16 cellular contexts compared by ENCODE assay signal in genomic region chr7:107212719-107213118, GRCh38.
"Had no signal": no experiment of that assay in that cellular context is flagged by ENCODE, and none has a peak within 500 bp of the region (broad histone marks: within the 10 kb centered on the region; RNA-seq: fewer than 3 reads in every experiment).

No MANE protein-coding gene starts in this region.

- H3K36me3 ChIP-seq: pancreas had no signal

- H3K9me3 ChIP-seq: neutrophil, pancreas had no signal

- H3K27ac ChIP-seq: coronary artery, epithelial cell of prostate, neutrophil, pancreas had no signal

- H3K9me3 Mint-ChIP-seq: endodermal cell had no signal

- H3K4me3 ChIP-seq: coronary artery, heart left ventricle, pancreas had no signal

- H3K4me1 Mint-ChIP-seq: activated CD8-positive, alpha-beta memory T cell treated with anti-CD3 and anti-CD28 coated beads, Interleukin-2, amount 10 ng/mL, durations not matched to agents 7 days and 5 days; memory B cell; nephron had no signal

- H3K27me3 Mint-ChIP-seq: activated CD4-positive, alpha-beta memory T cell treated with anti-CD3 and anti-CD28 coated beads for 36 hours; activated CD8-positive, alpha-beta memory T cell treated with anti-CD3 and anti-CD28 coated beads, Interleukin-2, amount 10 ng/mL, durations not matched to agents 7 days and 5 days; memory B cell; T-helper 17 cell had no signal

- H3K27me3 ChIP-seq: heart left ventricle, neutrophil, pancreas had no signal

- H3K4me3 Mint-ChIP-seq: activated CD4-positive, alpha-beta memory T cell treated with anti-CD3 and anti-CD28 coated beads for 36 hours; activated CD8-positive, alpha-beta memory T cell treated with anti-CD3 and anti-CD28 coated beads, Interleukin-2, amount 10 ng/mL, durations not matched to agents 7 days and 5 days; endodermal cell; memory B cell; nephron; T-helper 17 cell had no signal

- DNase-seq: activated CD4-positive, alpha-beta memory T cell treated with anti-CD3 and anti-CD28 coated beads for 36 hours; activated CD4-positive, alpha-beta T cell treated with anti-CD3 and anti-CD28 coated beads for 48 hours; activated CD8-positive, alpha-beta memory T cell treated with anti-CD3 and anti-CD28 coated beads, Interleukin-2, amount 10 ng/mL, durations not matched to agents 7 days and 5 days; cerebellar nuclear complex; pancreas; stimulated activated CD4-positive, alpha-beta T cell treated with anti-CD3 and anti-CD28 coated beads, Interleukin-4, amount 100 ng/mL, for 24 hours; stimulated activated naive CD8-positive, alpha-beta T cell treated with anti-CD3 and anti-CD28 coated beads, Interleukin-15, Interleukin-2, amounts not matched to agents 100 U/mL and 50 U/mL, for 24 hours; T-helper 17 cell had no signal

- H3K27ac Mint-ChIP-seq: activated CD4-positive, alpha-beta memory T cell treated with anti-CD3 and anti-CD28 coated beads for 36 hours; activated CD8-positive, alpha-beta memory T cell treated with anti-CD3 and anti-CD28 coated beads, Interleukin-2, amount 10 ng/mL, durations not matched to agents 7 days and 5 days; activated naive CD4-positive, alpha-beta T cell treated with anti-CD3 and anti-CD28 coated beads, Interleukin-2, amount 50 U/mL, for 72 hours; endodermal cell; memory B cell; nephron; T-helper 17 cell had no signal

- H3K4me1 ChIP-seq: pancreas had no signal
